1 cellular context compared by ENCODE assay signal in the genomic region with DNA sequence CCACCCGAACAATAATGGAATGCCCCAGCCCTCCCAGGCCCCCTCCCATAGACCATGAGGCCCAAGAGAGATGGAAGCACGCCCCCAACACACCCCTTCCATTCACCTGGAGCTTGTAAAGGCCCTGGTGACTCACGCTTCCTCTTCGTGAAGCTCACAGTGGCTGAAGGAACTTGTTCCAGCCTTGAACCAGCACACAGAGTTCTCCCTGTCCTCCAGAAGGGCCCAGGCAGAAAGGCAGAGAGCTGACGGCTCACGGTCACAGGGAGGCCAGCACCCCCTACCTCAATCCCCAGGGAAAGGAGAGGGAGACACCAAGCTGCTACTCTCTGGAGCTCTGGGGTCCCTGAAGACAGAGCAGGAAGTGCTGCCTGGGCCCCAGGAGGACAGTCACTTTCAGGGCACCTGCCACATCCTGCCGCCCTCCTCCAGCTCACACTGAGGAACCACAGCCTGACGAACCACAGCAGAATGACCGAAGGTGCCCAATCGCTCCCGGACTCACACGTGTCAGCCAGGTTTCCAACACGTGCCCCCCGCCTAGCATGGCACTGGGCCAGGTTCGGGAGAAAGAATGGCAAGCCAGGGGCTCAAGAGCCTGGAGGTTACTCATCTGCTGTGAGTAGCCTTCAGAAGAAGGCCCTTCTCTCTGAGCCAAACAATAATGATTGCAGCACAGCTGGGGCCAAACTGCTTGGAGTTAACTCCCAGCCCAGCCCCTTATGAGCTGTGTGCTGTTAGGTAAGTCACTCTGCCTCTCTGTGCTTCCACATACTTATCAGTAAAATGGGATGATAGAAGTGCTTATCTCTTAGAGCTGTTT.
A peak's percentile ranks its signal among the peaks of the same experiment; 100 is the strongest.
TF ChIP-seq lines count a peak whose summit lies in the region.

No MANE protein-coding gene starts in this region.

TF ChIP-seq in IMR-90, 13 proteins besides CTCF, POLR2A, EP300 and RAD21:
- TF ChIP-seq USF2 (IDR thresholded peaks at IDR 0.05; ENCODE audit: low read depth, low read length) (no peak), BHLHE40 (IDR thresholded peaks at IDR 0.05; ENCODE audit: low read depth, low read length) (peak; percentile 51; the same call in 1 of the 2 replicates), CEBPB (IDR thresholded peaks at IDR 0.05; ENCODE audit: low read depth, low read length) (peak; percentile 12; the same call in 1 of the 2 replicates)
